In the genomic region with DNA sequence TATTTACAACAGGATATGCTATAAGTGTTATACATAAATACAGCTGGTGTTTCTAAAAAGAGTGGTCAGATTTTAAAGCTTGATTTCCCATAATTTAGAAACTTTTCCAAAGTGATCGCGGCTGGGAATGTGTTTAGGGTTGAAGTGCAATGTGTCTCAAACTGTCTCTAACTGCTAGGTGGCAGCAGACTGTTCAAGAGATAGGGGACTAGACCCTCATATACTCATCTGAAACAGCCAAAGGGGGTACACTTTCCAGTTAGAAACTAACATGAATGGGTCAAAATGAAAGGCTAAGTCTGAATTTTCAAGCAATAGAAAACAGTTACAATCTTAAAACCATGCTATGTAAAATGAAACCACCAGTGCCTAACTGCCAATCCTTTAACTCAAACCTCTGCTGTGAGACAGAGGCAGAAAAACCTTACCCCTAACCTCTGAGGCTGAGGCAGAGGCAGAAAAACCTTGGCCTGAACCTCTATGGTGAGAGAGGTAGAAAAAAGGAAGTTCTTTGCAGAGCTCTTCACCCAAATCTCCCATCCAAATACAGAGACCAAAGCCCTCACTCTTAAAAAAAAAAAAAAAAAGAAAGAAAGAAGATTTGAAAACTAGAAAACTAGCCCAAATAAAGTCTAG, we compare ENCODE assay signal across 2 cellular contexts.
TF ChIP-seq lines count a peak whose summit lies in the region.

No MANE protein-coding gene starts in this region.

TF ChIP-seq in SK-N-SH, 30 proteins besides CTCF, POLR2A, EP300 and RAD21 (continued from another document):
- TF ChIP-seq RCOR1 (IDR thresholded peaks at IDR 0.05; ENCODE audit: low read length) (no peak), SIN3A (IDR thresholded peaks at IDR 0.05; ENCODE audit: borderline replicate concordance, low read depth, low read length) (no peak), RXRA (IDR thresholded peaks at IDR 0.05; ENCODE audit: borderline replicate concordance, low read depth) (no peak), TEAD4 (IDR thresholded peaks at IDR 0.05; ENCODE audit: borderline replicate concordance, insufficient read depth) (no peak), NFIC (IDR thresholded peaks at IDR 0.05; ENCODE audit: borderline replicate concordance) (no peak), NRF1 (IDR thresholded peaks at IDR 0.05; ENCODE audit: low read depth, low read length) (no peak), FOSL2 (IDR thresholded peaks at IDR 0.05; ENCODE audit: borderline replicate concordance, low read depth) (no peak), MXI1 (IDR thresholded peaks at IDR 0.05; ENCODE audit: low read depth, low read length) (no peak), FOXM1 (IDR thresholded peaks at IDR 0.05; ENCODE audit: low read depth) (no peak), FOXJ3 (CRISPR knock-in tag; IDR thresholded peaks at IDR 0.05) (no peak), TAF1 (IDR thresholded peaks at IDR 0.05; ENCODE audit: borderline replicate concordance, low read depth, low read length) (no peak)
- TF ChIP-seq, protein P1, sequence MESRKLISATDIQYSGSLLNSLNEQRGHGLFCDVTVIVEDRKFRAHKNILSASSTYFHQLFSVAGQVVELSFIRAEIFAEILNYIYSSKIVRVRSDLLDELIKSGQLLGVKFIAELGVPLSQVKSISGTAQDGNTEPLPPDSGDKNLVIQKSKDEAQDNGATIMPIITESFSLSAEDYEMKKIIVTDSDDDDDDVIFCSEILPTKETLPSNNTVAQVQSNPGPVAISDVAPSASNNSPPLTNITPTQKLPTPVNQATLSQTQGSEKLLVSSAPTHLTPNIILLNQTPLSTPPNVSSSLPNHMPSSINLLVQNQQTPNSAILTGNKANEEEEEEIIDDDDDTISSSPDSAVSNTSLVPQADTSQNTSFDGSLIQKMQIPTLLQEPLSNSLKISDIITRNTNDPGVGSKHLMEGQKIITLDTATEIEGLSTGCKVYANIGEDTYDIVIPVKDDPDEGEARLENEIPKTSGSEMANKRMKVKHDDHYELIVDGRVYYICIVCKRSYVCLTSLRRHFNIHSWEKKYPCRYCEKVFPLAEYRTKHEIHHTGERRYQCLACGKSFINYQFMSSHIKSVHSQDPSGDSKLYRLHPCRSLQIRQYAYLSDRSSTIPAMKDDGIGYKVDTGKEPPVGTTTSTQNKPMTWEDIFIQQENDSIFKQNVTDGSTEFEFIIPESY (IDR thresholded peaks at IDR 0.05; ENCODE audit: borderline replicate concordance, low read depth) = no peak
- TF ChIP-seq, protein P2, sequence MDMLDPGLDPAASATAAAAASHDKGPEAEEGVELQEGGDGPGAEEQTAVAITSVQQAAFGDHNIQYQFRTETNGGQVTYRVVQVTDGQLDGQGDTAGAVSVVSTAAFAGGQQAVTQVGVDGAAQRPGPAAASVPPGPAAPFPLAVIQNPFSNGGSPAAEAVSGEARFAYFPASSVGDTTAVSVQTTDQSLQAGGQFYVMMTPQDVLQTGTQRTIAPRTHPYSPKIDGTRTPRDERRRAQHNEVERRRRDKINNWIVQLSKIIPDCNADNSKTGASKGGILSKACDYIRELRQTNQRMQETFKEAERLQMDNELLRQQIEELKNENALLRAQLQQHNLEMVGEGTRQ (IDR thresholded peaks at IDR 0.05; ENCODE audit: borderline replicate concordance, low read depth, low read length) = no peak
- TF ChIP-seq, protein P3, sequence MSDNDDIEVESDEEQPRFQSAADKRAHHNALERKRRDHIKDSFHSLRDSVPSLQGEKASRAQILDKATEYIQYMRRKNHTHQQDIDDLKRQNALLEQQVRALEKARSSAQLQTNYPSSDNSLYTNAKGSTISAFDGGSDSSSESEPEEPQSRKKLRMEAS (IDR thresholded peaks at IDR 0.05; ENCODE audit: low read depth) = no peak
- TF ChIP-seq, protein P4, sequence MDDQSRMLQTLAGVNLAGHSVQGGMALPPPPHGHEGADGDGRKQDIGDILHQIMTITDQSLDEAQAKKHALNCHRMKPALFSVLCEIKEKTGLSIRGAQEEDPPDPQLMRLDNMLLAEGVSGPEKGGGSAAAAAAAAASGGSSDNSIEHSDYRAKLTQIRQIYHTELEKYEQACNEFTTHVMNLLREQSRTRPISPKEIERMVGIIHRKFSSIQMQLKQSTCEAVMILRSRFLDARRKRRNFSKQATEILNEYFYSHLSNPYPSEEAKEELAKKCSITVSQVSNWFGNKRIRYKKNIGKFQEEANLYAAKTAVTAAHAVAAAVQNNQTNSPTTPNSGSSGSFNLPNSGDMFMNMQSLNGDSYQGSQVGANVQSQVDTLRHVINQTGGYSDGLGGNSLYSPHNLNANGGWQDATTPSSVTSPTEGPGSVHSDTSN (IDR thresholded peaks at IDR 0.05) = no peak
- TF ChIP-seq, protein P5, sequence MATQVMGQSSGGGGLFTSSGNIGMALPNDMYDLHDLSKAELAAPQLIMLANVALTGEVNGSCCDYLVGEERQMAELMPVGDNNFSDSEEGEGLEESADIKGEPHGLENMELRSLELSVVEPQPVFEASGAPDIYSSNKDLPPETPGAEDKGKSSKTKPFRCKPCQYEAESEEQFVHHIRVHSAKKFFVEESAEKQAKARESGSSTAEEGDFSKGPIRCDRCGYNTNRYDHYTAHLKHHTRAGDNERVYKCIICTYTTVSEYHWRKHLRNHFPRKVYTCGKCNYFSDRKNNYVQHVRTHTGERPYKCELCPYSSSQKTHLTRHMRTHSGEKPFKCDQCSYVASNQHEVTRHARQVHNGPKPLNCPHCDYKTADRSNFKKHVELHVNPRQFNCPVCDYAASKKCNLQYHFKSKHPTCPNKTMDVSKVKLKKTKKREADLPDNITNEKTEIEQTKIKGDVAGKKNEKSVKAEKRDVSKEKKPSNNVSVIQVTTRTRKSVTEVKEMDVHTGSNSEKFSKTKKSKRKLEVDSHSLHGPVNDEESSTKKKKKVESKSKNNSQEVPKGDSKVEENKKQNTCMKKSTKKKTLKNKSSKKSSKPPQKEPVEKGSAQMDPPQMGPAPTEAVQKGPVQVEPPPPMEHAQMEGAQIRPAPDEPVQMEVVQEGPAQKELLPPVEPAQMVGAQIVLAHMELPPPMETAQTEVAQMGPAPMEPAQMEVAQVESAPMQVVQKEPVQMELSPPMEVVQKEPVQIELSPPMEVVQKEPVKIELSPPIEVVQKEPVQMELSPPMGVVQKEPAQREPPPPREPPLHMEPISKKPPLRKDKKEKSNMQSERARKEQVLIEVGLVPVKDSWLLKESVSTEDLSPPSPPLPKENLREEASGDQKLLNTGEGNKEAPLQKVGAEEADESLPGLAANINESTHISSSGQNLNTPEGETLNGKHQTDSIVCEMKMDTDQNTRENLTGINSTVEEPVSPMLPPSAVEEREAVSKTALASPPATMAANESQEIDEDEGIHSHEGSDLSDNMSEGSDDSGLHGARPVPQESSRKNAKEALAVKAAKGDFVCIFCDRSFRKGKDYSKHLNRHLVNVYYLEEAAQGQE (IDR thresholded peaks at IDR 0.05; ENCODE audit: low read depth, low read length) = no peak
- TF ChIP-seq, protein P6, sequence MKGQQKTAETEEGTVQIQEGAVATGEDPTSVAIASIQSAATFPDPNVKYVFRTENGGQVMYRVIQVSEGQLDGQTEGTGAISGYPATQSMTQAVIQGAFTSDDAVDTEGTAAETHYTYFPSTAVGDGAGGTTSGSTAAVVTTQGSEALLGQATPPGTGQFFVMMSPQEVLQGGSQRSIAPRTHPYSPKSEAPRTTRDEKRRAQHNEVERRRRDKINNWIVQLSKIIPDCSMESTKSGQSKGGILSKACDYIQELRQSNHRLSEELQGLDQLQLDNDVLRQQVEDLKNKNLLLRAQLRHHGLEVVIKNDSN (IDR thresholded peaks at IDR 0.05; ENCODE audit: borderline replicate concordance, low read depth) = no peak

TF ChIP-seq in SK-N-SH treated with all-trans-retinoic acid at 6 μM for 48 hours, 23 proteins besides CTCF, POLR2A, EP300 and RAD21 (continued from another document):
- TF ChIP-seq ARNTL (CRISPR knock-in tag; IDR thresholded peaks at IDR 0.05; ENCODE audit: borderline replicate concordance, low read depth) (no peak), OSR1 (CRISPR knock-in tag; IDR thresholded peaks at IDR 0.05) (no peak), ISL1 (CRISPR knock-in tag; IDR thresholded peaks at IDR 0.05) (no peak), RARB (CRISPR knock-in tag; IDR thresholded peaks at IDR 0.05) (no peak), ESRRG (CRISPR knock-in tag; IDR thresholded peaks at IDR 0.05) (no peak), TOX (CRISPR knock-in tag; IDR thresholded peaks at IDR 0.05; ENCODE audit: borderline replicate concordance) (no peak), ZFP3 (CRISPR knock-in tag; IDR thresholded peaks at IDR 0.05) (no peak), ZNF8 (CRISPR knock-in tag; IDR thresholded peaks at IDR 0.05) (no peak), ZNF70 (CRISPR knock-in tag; IDR thresholded peaks at IDR 0.05) (no peak)
- TF ChIP-seq, protein P7, sequence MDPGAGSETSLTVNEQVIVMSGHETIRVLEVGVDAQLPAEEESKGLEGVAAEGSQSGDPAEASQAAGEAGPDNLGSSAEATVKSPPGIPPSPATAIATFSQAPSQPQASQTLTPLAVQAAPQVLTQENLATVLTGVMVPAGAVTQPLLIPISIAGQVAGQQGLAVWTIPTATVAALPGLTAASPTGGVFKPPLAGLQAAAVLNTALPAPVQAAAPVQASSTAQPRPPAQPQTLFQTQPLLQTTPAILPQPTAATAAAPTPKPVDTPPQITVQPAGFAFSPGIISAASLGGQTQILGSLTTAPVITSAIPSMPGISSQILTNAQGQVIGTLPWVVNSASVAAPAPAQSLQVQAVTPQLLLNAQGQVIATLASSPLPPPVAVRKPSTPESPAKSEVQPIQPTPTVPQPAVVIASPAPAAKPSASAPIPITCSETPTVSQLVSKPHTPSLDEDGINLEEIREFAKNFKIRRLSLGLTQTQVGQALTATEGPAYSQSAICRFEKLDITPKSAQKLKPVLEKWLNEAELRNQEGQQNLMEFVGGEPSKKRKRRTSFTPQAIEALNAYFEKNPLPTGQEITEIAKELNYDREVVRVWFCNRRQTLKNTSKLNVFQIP (CRISPR knock-in tag; IDR thresholded peaks at IDR 0.05; ENCODE audit: borderline replicate concordance, low read depth) = no peak
- TF ChIP-seq, protein P8, sequence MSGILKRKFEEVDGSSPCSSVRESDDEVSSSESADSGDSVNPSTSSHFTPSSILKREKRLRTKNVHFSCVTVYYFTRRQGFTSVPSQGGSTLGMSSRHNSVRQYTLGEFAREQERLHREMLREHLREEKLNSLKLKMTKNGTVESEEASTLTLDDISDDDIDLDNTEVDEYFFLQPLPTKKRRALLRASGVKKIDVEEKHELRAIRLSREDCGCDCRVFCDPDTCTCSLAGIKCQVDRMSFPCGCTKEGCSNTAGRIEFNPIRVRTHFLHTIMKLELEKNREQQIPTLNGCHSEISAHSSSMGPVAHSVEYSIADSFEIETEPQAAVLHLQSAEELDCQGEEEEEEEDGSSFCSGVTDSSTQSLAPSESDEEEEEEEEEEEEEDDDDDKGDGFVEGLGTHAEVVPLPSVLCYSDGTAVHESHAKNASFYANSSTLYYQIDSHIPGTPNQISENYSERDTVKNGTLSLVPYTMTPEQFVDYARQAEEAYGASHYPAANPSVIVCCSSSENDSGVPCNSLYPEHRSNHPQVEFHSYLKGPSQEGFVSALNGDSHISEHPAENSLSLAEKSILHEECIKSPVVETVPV (CRISPR knock-in tag; IDR thresholded peaks at IDR 0.05) = no peak
- TF ChIP-seq, protein P9, sequence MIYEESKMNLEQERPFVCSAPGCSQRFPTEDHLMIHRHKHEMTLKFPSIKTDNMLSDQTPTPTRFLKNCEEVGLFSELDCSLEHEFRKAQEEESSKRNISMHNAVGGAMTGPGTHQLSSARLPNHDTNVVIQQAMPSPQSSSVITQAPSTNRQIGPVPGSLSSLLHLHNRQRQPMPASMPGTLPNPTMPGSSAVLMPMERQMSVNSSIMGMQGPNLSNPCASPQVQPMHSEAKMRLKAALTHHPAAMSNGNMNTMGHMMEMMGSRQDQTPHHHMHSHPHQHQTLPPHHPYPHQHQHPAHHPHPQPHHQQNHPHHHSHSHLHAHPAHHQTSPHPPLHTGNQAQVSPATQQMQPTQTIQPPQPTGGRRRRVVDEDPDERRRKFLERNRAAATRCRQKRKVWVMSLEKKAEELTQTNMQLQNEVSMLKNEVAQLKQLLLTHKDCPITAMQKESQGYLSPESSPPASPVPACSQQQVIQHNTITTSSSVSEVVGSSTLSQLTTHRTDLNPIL (CRISPR knock-in tag; IDR thresholded peaks at IDR 0.05; ENCODE audit: low read depth) = no peak
- TF ChIP-seq, protein P10, sequence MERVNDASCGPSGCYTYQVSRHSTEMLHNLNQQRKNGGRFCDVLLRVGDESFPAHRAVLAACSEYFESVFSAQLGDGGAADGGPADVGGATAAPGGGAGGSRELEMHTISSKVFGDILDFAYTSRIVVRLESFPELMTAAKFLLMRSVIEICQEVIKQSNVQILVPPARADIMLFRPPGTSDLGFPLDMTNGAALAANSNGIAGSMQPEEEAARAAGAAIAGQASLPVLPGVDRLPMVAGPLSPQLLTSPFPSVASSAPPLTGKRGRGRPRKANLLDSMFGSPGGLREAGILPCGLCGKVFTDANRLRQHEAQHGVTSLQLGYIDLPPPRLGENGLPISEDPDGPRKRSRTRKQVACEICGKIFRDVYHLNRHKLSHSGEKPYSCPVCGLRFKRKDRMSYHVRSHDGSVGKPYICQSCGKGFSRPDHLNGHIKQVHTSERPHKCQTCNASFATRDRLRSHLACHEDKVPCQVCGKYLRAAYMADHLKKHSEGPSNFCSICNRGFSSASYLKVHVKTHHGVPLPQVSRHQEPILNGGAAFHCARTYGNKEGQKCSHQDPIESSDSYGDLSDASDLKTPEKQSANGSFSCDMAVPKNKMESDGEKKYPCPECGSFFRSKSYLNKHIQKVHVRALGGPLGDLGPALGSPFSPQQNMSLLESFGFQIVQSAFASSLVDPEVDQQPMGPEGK (CRISPR knock-in tag; IDR thresholded peaks at IDR 0.05; ENCODE audit: borderline replicate concordance) = no peak
TF ChIP-seq in SK-N-SH treated with all-trans-retinoic acid at 6 μM for 48 hours: peak in this region for 0.
